11 cellular contexts compared by ENCODE assay signal in the genomic region with DNA sequence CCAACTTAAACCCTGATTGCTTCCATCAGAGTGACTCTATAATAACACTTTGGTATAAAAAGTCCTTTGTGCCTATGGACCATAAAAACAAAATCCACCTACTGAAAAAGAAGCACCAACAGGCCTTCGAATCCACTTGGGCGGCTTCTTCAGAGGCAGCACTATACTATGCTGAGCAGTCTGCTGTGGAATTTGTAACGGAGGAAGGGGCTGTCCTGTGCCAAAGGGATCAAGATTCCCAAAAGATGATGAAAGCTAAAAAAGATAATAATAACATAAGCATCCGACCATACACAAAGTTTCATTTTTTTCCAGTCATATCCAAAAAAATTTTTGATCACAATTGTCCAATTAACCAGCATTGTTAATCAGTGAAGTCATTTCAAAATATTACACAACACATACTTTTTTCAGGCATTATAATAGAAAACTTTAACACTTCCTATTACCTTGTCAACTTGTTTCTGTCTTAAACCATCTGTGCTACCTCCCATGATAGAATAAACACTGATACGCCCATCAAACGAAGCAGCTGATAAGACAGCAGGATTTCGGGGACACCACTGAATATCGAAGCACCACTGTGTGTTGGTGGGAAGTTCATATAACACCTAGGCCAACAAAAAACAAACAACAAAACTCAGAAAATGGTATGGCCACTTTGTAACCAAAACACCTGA. TPM values are rescaled to one million over a fixed set of nuclear protein-coding genes. Genes with fewer than 3 reads are reported as not detected.
A peak's percentile ranks its signal among the peaks of the same experiment; 100 is the strongest.
DNase-seq lines count a peak whose midpoint lies in the region; ATAC-seq and TF ChIP-seq lines count a peak whose summit lies in the region.
"Had no signal": no experiment of that assay in that cellular context is flagged by ENCODE, and none has a peak within 500 bp of the region (broad histone marks: within the 10 kb centered on the region; RNA-seq: fewer than 3 reads in every experiment).

No MANE protein-coding gene starts in this region.

- H3K27me3 Mint-ChIP-seq in MCF 10A (ENCODE audit: insufficient read depth, unreplicated experiment): no peaks in the 10 kb centered on the region
- H3K27me3 Mint-ChIP-seq in endothelial cell (ENCODE audit: unreplicated experiment): no peaks in the 10 kb centered on the region
- H3K27me3 Mint-ChIP-seq in neural progenitor cell (ENCODE audit: insufficient read depth, low read depth): no peaks in the 10 kb centered on the region
- H3K27me3 Mint-ChIP-seq: effector memory CD8-positive, alpha-beta T cell had no signal

- in situ Hi-C loops in gastrocnemius medialis (cut with MboI; ENCODE audit: low sequenced_read_pairs in 4 of 4): loop anchor here in 2 of 4 donors (25.0 kb wide), 2 partner anchors 570 to 595 kb away; a partner anchor contains a TSS

- H3K9me3 ChIP-seq in breast epithelium (no peaks in the 10 kb centered on the region), SJSA1 (replicated peaks) (no peaks in the 10 kb centered on the region), skeletal muscle satellite cell (replicated peaks; ENCODE audit: low read length) (no peaks in the 10 kb centered on the region), gastrocnemius medialis (no peaks in the 10 kb centered on the region), neural progenitor cell (ENCODE audit: low read depth) (no peaks in the 10 kb centered on the region)

- no peaks in the 10 kb centered on the region for H4K20me1 ChIP-seq in neural progenitor cell (ENCODE audit: low read depth)

- H3K27me3 ChIP-seq in breast epithelium (no peaks in the 10 kb centered on the region), SJSA1 (replicated peaks) (no peaks in the 10 kb centered on the region), skeletal muscle satellite cell (ENCODE audit: control insufficient read depth, insufficient read depth, low read length) (no peaks in the 10 kb centered on the region), gastrocnemius medialis (no peaks in the 10 kb centered on the region), neural progenitor cell (no peaks in the 10 kb centered on the region)

- no peak for TF ChIP-seq POLR2A in breast epithelium (IDR thresholded peaks at IDR 0.05)
- TF ChIP-seq POLR2A in gastrocnemius medialis (IDR thresholded peaks at IDR 0.05): no peak

- no peaks in the 10 kb centered on the region for H3K79me2 ChIP-seq in neural progenitor cell (ENCODE audit: low read depth)

- no peak overlapping the region for H3K4me3 ChIP-seq in breast epithelium
- no peak overlapping the region for H3K4me3 ChIP-seq in SJSA1
- no peak overlapping the region for H3K4me3 ChIP-seq in skeletal muscle satellite cell (ENCODE audit: low read length)
- no peak overlapping the region for H3K4me3 ChIP-seq in gastrocnemius medialis
- H3K4me3 ChIP-seq in neural progenitor cell: no peak overlapping the region

- TF ChIP-seq CTCF in MCF 10A (IDR thresholded peaks at IDR 0.05; ENCODE audit: unreplicated experiment) (no peak), breast epithelium (IDR thresholded peaks at IDR 0.05) (no peak), endothelial cell (IDR thresholded peaks at IDR 0.05; ENCODE audit: unreplicated experiment) (no peak), gastrocnemius medialis (IDR thresholded peaks at IDR 0.05 in 4 of 5, conservative IDR thresholded peaks at IDR 0.05 in 1 of 5) (no peak), neural progenitor cell (IDR thresholded peaks at IDR 0.05) (no peak)

- H3K9ac ChIP-seq in skeletal muscle satellite cell (ENCODE audit: low read depth, low read length) (peak overlapping the region; percentile 50), neural progenitor cell (no peak overlapping the region)

- H3K9me3 Mint-ChIP-seq in MCF 10A (ENCODE audit: unreplicated experiment) (no peaks in the 10 kb centered on the region), endothelial cell (ENCODE audit: unreplicated experiment) (no peaks in the 10 kb centered on the region), neural progenitor cell (no peaks in the 10 kb centered on the region)
- H3K9me3 Mint-ChIP-seq: effector memory CD8-positive, alpha-beta T cell had no signal

- BruUV-seq in MCF 10A (replicated peaks; lab: Mats Ljungman, UMichigan): no TSS peak

- intact Hi-C loops in MCF 10A (cut with micrococcal nuclease) (no loop called here), breast epithelium (cut with DNase I; ENCODE audit: low total_unique reads) (no loop called here), gastrocnemius medialis (cut with DNase I; ENCODE audit: low total_unique reads) (no loop called here)

- CTCF ChIA-PET in MCF 10A (lab: Yijun Ruan, JAX): interaction anchor here (0.7 kb wide), 1 partner anchor 366 kb away, joined by 3 read pairs; no protein-coding TSS in a partner anchor

- H3K27ac ChIP-seq in breast epithelium (no peak overlapping the region), SJSA1 (peak overlapping the region; percentile 90), gastrocnemius medialis (peak overlapping the region in 1 of 4 donors; percentile 42), neural progenitor cell (no peak overlapping the region)

- DNase-seq in MCF 10A (ENCODE audit: unreplicated experiment) (no peak), breast epithelium (ENCODE audit: low spot score in 2 of 2) (no peak), SJSA1 (ENCODE audit: low read depth in 1 of 2, low spot score in 2 of 2) (no peak), endothelial cell (ENCODE audit: low spot score) (no peak), gastrocnemius medialis (no peak), kidney glomerular epithelial cell (lab: John Stamatoyannopoulos, UW) (no peak), neural progenitor cell (ENCODE audit: low spot score) (no peak)
- DNase-seq: effector memory CD8-positive, alpha-beta T cell; kidney; stimulated activated CD4-positive, alpha-beta T cell treated with anti-CD3 and anti-CD28 coated beads, Interleukin-2, amount 100 ng/mL, for 48 hours had no signal

- no peaks in the 10 kb centered on the region for H3F3A ChIP-seq in neural progenitor cell (ENCODE audit: low read depth)

- H2AFZ ChIP-seq in neural progenitor cell (replicated peaks): no peak overlapping the region

- H3K4me2 ChIP-seq in skeletal muscle satellite cell (ENCODE audit: low read length) (no peak overlapping the region), neural progenitor cell (no peak overlapping the region)

- H3K4me1 ChIP-seq in breast epithelium (no peaks in the 10 kb centered on the region), SJSA1 (replicated peaks) (peaks cover 15% of the 10 kb centered on the region), skeletal muscle satellite cell (ENCODE audit: control insufficient read depth, insufficient read depth, low read length) (peaks cover 21% of the 10 kb centered on the region), gastrocnemius medialis (peaks cover 0 to 4% of the 10 kb centered on the region in 2 donors), neural progenitor cell (no peaks in the 10 kb centered on the region)

- no peak for ATAC-seq in gastrocnemius medialis
- ATAC-seq: effector memory CD8-positive, alpha-beta T cell had no signal

- H3K4me3 Mint-ChIP-seq in MCF 10A (ENCODE audit: unreplicated experiment) (no peak overlapping the region), endothelial cell (ENCODE audit: unreplicated experiment) (peak overlapping the region; percentile 47), neural progenitor cell (no peak overlapping the region)

- H3K36me3 ChIP-seq in breast epithelium (peaks cover 19% of the 10 kb centered on the region), SJSA1 (peaks cover 92% of the 10 kb centered on the region), skeletal muscle satellite cell (ENCODE audit: insufficient read depth, low read length) (peaks cover 81% of the 10 kb centered on the region), gastrocnemius medialis (peaks cover 11 to 93% of the 10 kb centered on the region in 2 donors), neural progenitor cell (peaks cover 34% of the 10 kb centered on the region)

- POLR2A ChIA-PET in MCF 10A (lab: Yijun Ruan, JAX): interaction anchor here (0.7 to 2.5 kb wide), 7 partner anchors 10 to 168 kb away, joined by 3 to 21 read pairs (median 5); a partner anchor contains a TSS

- H3K36me3 Mint-ChIP-seq in MCF 10A (ENCODE audit: insufficient read depth, unreplicated experiment): peaks cover 100% of the 10 kb centered on the region
- H3K36me3 Mint-ChIP-seq in endothelial cell (ENCODE audit: low read depth, unreplicated experiment): peaks cover 43% of the 10 kb centered on the region
- H3K36me3 Mint-ChIP-seq in neural progenitor cell: peaks cover 38% of the 10 kb centered on the region

- H3K4me1 Mint-ChIP-seq in MCF 10A (ENCODE audit: insufficient read depth, unreplicated experiment): peaks cover 20% of the 10 kb centered on the region
- peaks cover 22% of the 10 kb centered on the region for H3K4me1 Mint-ChIP-seq in endothelial cell (ENCODE audit: unreplicated experiment)
- H3K4me1 Mint-ChIP-seq in neural progenitor cell: no peaks in the 10 kb centered on the region

- H3K27ac Mint-ChIP-seq in MCF 10A (ENCODE audit: low read depth, unreplicated experiment) (peak overlapping the region; percentile 96), endothelial cell (ENCODE audit: unreplicated experiment) (peak overlapping the region; percentile 92), neural progenitor cell (no peak overlapping the region)

RNA-seq across cellular contexts. Expression of a gene that starts 24.1 kb away (rescaled TPM):
- total RNA-seq in MCF 10A (2022) (212 and 229 TPM in 2 replicates), breast epithelium (100 to 1,000 TPM; 186 to 234 (median 231) TPM), endothelial cell (ENCODE audit: unreplicated experiment) (172 TPM), gastrocnemius medialis (100 to 1,000 TPM in 3 of 4 donors, 10 to 100 TPM in 1; 95.2 to 112 (median 105) TPM), neural progenitor cell (ENCODE audit: low replicate concordance) (110 and 210 TPM in 2 replicates)
- 191 and 203 TPM in 2 replicates for total RNA-seq in SJSA1 (2014; rRNA removed; shearing (Covaris generic))
- 240 and 274 TPM in 2 replicates for total RNA-seq in skeletal muscle satellite cell (2012; rRNA removed)

RNA-seq across cellular contexts. Expression of a gene that starts 33.7 kb away (rescaled TPM):
- total RNA-seq in MCF 10A (2022) (3.6 and 4.0 TPM in 2 replicates), breast epithelium (1 to 10 TPM; 3.7 to 8.6 (median 5.2) TPM), endothelial cell (ENCODE audit: unreplicated experiment) (5.1 TPM), gastrocnemius medialis (10 to 100 TPM in 1 of 4 donors, 1 to 10 TPM in 3; 7.6 to 11.1 (median 8.4) TPM), neural progenitor cell (ENCODE audit: low replicate concordance) (41.3 and 78.7 TPM in 2 replicates)
- 3.4 and 5.3 TPM in 2 replicates for total RNA-seq in SJSA1 (2014; rRNA removed; shearing (Covaris generic))
- total RNA-seq in skeletal muscle satellite cell (2012; rRNA removed): 1.8 and 2.2 TPM in 2 replicates
